ENCODE assay signal across 25 cellular contexts in genomic region chr16:2896480-2897010, GRCh38. TPM values are rescaled to one million over a fixed set of nuclear protein-coding genes. Genes with fewer than 3 reads are reported as not detected.
"Had no signal": no experiment of that assay in that cellular context is flagged by ENCODE, and none has a peak within 500 bp of the region (broad histone marks: within the 10 kb centered on the region; RNA-seq: fewer than 3 reads in every experiment).

No MANE protein-coding gene starts in this region.

- H3K27ac ChIP-seq: foreskin keratinocyte, right atrium auricular region, suprapubic skin, vagina had no signal

- H3K9me3 Mint-ChIP-seq: effector memory CD8-positive, alpha-beta T cell; stimulated activated naive CD8-positive, alpha-beta T cell treated with anti-CD3 and anti-CD28 coated beads, Interleukin-15, amount 100 ng/mL, for 72 hours had no signal

- ATAC-seq: effector memory CD8-positive, alpha-beta T cell; left lobe of liver; stimulated activated naive CD8-positive, alpha-beta T cell treated with anti-CD3 and anti-CD28 coated beads, Interleukin-15, amount 100 ng/mL, for 72 hours had no signal

- H3K4me3 Mint-ChIP-seq: activated CD4-positive, alpha-beta T cell treated with anti-CD3 and anti-CD28 coated beads for 36 hours; activated naive CD8-positive, alpha-beta T cell; effector memory CD8-positive, alpha-beta T cell; stimulated activated naive CD8-positive, alpha-beta T cell treated with anti-CD3 and anti-CD28 coated beads, Interleukin-15, amount 100 ng/mL, for 72 hours; T-helper 17 cell had no signal

- H3K27me3 Mint-ChIP-seq: activated CD4-positive, alpha-beta T cell treated with anti-CD3 and anti-CD28 coated beads for 36 hours; activated naive CD8-positive, alpha-beta T cell; effector memory CD8-positive, alpha-beta T cell; progenitor cell of endocrine pancreas; stimulated activated naive CD8-positive, alpha-beta T cell treated with anti-CD3 and anti-CD28 coated beads, Interleukin-15, amount 100 ng/mL, for 72 hours; T-helper 17 cell had no signal

- H3K4me1 ChIP-seq: foreskin keratinocyte, suprapubic skin, vagina had no signal

- DNase-seq: activated CD4-positive, alpha-beta T cell treated with anti-CD3 and anti-CD28 coated beads for 36 hours; activated CD4-positive, alpha-beta T cell treated with anti-CD3 and anti-CD28 coated beads, Interleukin-2, amount 50 U/mL, for 48 hours; activated T-cell treated with anti-CD3 and anti-CD28 coated beads for 4 hours; effector memory CD8-positive, alpha-beta T cell; foreskin keratinocyte; glutamatergic neuron; hypothalamus; mammary epithelial cell; stimulated activated CD4-positive, alpha-beta T cell treated with anti-CD3 and anti-CD28 coated beads, Interleukin-12 subunit alpha, Interleukin-12 subunit beta, amount 100 ng/mL, for 4 hours; stimulated activated CD4-positive, alpha-beta T cell treated with anti-CD3 and anti-CD28 coated beads, Interleukin-1b, Interleukin-23, amount 100 ng/mL, for 48 hours; stimulated activated naive CD8-positive, alpha-beta T cell treated with anti-CD3 and anti-CD28 coated beads, Interleukin-15, amount 100 ng/mL, for 72 hours; T-helper 17 cell; trophoblast cell had no signal

- H3K27me3 ChIP-seq: foreskin keratinocyte, right atrium auricular region, suprapubic skin, vagina had no signal

- H3K4me1 Mint-ChIP-seq: activated CD4-positive, alpha-beta T cell treated with anti-CD3 and anti-CD28 coated beads for 36 hours had no signal

- H3K36me3 Mint-ChIP-seq: activated naive CD8-positive, alpha-beta T cell had no signal

- H3K27ac Mint-ChIP-seq: activated CD4-positive, alpha-beta T cell treated with anti-CD3 and anti-CD28 coated beads for 36 hours; activated naive CD8-positive, alpha-beta T cell; progenitor cell of endocrine pancreas; T-helper 17 cell had no signal

- H3K9me3 ChIP-seq: right atrium auricular region, suprapubic skin, vagina had no signal

- H3K36me3 ChIP-seq: vagina had no signal

- FAIRE-seq: keratinocyte had no signal

- H3K4me3 ChIP-seq: right atrium auricular region, suprapubic skin, vagina had no signal

RNA-seq across cellular contexts. Expression of gene PRSS22, which starts 38.6 kb away (rescaled TPM):
- total RNA-seq: activated CD4-positive, alpha-beta T cell treated with anti-CD3 and anti-CD28 coated beads for 36 hours; chondrocyte; dermis microvascular lymphatic vessel endothelial cell; myocyte; omental fat pad; right atrium auricular region had no signal
- polyA plus RNA-seq: neural cell had no signal
